Comparison of ENCODE assay signal across 1 cellular context in the genomic region with DNA sequence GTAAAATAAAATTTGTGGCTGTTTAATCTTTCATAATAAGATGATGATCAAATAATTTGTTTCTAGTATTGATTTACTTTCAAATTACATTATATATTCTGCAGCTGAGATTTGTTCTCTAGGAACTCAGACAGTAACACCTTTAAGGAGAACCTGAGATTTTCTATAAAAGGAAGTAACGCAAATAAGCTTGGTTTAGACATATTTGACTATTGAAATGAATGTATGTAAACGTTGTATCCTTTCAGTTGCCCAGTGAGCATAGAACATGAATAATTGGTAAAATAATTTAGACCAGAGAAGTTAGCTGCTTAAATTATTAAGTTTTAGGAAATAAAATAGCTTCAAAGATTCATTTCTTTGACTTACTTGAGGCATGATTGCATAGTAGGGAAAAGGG.
TF ChIP-seq lines count a peak whose summit lies in the region.

No MANE protein-coding gene starts in this region.

TF ChIP-seq in HepG2, 621 proteins besides CTCF, POLR2A, EP300 and RAD21:
- TF ChIP-seq CHD2 (IDR thresholded peaks at IDR 0.05; ENCODE audit: low read depth, low read length) (no peak), ELF3 (CRISPR knock-in tag; IDR thresholded peaks at IDR 0.05) (no peak), ZNF333 (CRISPR knock-in tag; IDR thresholded peaks at IDR 0.05; ENCODE audit: borderline replicate concordance) (no peak), ONECUT2 (CRISPR knock-in tag; IDR thresholded peaks at IDR 0.05) (no peak), ZNF720 (CRISPR knock-in tag; IDR thresholded peaks at IDR 0.05) (no peak), SIN3A (IDR thresholded peaks at IDR 0.05; ENCODE audit: borderline replicate concordance, low read depth, low read length) (no peak), ZNF557 (CRISPR knock-in tag; IDR thresholded peaks at IDR 0.05) (no peak), U2AF1 (optimal IDR thresholded peaks at IDR 0.05; ENCODE audit: low read depth, low read length) (no peak), ZFP41 (CRISPR knock-in tag; IDR thresholded peaks at IDR 0.05; ENCODE audit: borderline replicate concordance) (no peak), ZBTB8A (CRISPR knock-in tag; IDR thresholded peaks at IDR 0.05; ENCODE audit: borderline replicate concordance, low read depth) (no peak), ZNF7 (CRISPR knock-in tag; IDR thresholded peaks at IDR 0.05) (no peak)
- TF ChIP-seq, protein P1, sequence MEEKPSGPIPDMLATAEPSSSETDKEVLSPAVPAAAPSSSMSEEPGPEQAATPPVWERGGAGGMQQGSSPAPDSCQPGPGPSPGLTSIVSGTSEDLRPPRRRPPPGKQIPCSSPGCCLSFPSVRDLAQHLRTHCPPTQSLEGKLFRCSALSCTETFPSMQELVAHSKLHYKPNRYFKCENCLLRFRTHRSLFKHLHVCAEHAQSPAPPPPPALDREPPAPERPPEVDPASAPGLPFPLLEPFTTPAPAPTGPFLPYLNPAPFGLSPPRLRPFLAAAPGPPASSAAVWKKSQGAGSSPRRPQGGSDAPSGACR (CRISPR knock-in tag; IDR thresholded peaks at IDR 0.05) = no peak
- TF ChIP-seq, protein P2, sequence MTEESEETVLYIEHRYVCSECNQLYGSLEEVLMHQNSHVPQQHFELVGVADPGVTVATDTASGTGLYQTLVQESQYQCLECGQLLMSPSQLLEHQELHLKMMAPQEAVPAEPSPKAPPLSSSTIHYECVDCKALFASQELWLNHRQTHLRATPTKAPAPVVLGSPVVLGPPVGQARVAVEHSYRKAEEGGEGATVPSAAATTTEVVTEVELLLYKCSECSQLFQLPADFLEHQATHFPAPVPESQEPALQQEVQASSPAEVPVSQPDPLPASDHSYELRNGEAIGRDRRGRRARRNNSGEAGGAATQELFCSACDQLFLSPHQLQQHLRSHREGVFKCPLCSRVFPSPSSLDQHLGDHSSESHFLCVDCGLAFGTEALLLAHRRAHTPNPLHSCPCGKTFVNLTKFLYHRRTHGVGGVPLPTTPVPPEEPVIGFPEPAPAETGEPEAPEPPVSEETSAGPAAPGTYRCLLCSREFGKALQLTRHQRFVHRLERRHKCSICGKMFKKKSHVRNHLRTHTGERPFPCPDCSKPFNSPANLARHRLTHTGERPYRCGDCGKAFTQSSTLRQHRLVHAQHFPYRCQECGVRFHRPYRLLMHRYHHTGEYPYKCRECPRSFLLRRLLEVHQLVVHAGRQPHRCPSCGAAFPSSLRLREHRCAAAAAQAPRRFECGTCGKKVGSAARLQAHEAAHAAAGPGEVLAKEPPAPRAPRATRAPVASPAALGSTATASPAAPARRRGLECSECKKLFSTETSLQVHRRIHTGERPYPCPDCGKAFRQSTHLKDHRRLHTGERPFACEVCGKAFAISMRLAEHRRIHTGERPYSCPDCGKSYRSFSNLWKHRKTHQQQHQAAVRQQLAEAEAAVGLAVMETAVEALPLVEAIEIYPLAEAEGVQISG (CRISPR knock-in tag; IDR thresholded peaks at IDR 0.05) = no peak
- TF ChIP-seq, protein P3, sequence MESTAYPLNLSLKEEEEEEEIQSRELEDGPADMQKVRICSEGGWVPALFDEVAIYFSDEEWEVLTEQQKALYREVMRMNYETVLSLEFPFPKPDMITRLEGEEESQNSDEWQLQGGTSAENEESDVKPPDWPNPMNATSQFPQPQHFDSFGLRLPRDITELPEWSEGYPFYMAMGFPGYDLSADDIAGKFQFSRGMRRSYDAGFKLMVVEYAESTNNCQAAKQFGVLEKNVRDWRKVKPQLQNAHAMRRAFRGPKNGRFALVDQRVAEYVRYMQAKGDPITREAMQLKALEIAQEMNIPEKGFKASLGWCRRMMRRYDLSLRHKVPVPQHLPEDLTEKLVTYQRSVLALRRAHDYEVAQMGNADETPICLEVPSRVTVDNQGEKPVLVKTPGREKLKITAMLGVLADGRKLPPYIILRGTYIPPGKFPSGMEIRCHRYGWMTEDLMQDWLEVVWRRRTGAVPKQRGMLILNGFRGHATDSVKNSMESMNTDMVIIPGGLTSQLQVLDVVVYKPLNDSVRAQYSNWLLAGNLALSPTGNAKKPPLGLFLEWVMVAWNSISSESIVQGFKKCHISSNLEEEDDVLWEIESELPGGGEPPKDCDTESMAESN (CRISPR knock-in tag; conservative IDR thresholded peaks at IDR 0.05) = no peak
